In the genomic region with DNA sequence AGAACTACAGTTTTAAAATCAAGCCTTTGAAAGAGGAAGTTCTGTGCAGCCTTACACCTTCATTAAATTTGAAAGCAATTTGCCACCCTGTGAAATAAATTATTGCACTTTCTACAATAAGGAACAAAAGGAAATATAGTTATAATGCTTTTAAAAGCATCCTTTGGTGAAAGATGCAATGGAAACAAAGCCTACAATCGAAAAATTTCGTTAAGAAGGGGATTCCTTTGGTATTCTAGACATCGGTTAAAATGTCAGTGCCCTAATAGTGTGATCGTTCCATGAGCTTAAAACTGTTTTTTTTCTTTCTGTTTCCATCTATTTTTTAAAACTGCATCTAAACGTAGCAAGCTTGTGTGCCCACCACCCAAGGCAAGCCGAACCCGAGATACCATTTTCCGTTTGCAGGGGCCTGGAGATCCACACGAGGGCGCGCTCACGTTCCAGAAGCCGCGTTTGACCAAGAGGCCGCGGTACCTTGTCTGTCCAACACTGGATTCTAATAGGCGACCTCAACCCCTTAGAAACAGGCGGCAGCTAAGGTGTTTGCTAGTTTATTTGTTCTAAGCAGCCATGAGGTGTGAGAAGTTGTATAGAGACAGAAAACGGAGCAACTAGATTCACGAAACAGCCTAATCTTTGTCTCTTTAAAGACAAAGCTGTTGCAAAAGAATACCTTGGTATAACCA, we compare ENCODE assay signal across 9 cellular contexts. TPM values are rescaled to one million over a fixed set of nuclear protein-coding genes. Genes with fewer than 3 reads are reported as not detected.
DNase-seq lines count a peak whose midpoint lies in the region; ATAC-seq and TF ChIP-seq lines count a peak whose summit lies in the region.
"Had no signal": no experiment of that assay in that cellular context is flagged by ENCODE, and none has a peak within 500 bp of the region (broad histone marks: within the 10 kb centered on the region; RNA-seq: fewer than 3 reads in every experiment).

No MANE protein-coding gene starts in this region.

- H3K27ac ChIP-seq in coronary artery, result no peak overlapping the region

- H3K4me1 Mint-ChIP-seq in glutamatergic neuron (ENCODE audit: low read depth, unreplicated experiment), result peaks cover 3% of the 10 kb centered on the region

- H3K4me3 ChIP-seq in coronary artery, result no peak overlapping the region
- H3K4me3 ChIP-seq: lung had no signal

- H3K27ac Mint-ChIP-seq in glutamatergic neuron (ENCODE audit: unreplicated experiment), result no peak overlapping the region

- DNase-seq in DMS79 treated with DMSO at 0.1 percent for 48 hours (lab: John Stamatoyannopoulos, UW) (peak; percentile 94), HuH-7 (ENCODE audit: low spot score) (peak; percentile 91), SHP77 (lab: John Stamatoyannopoulos, UW) (peak; percentile 69 to 73), glutamatergic neuron (peak; percentile 81), NCI-H524 treated with DMSO at 0.1 percent for 48 hours (lab: John Stamatoyannopoulos, UW) (no peak), coronary artery (ENCODE audit: low spot score) (no peak), dedifferentiated amniotic fluid mesenchymal stem cell (ENCODE audit: extremely low spot score) (no peak), omental fat pad (ENCODE audit: low spot score) (no peak)

- H3K4me3 Mint-ChIP-seq in glutamatergic neuron (ENCODE audit: unreplicated experiment), result no peak overlapping the region

- TF ChIP-seq CTCF in glutamatergic neuron (IDR thresholded peaks at IDR 0.05; ENCODE audit: partially characterized antibody, unreplicated experiment) (peak; percentile 54), coronary artery (IDR thresholded peaks at IDR 0.05) (no peak), omental fat pad (IDR thresholded peaks at IDR 0.05) (no peak)

- no peak for ATAC-seq in omental fat pad (ENCODE audit: low FRiP score)

- H3K9me3 Mint-ChIP-seq in glutamatergic neuron (ENCODE audit: unreplicated experiment), result peaks cover 8% of the 10 kb centered on the region

- H3K36me3 Mint-ChIP-seq in glutamatergic neuron (ENCODE audit: unreplicated experiment), result peaks cover 4% of the 10 kb centered on the region

- H3K27me3 Mint-ChIP-seq in glutamatergic neuron (ENCODE audit: unreplicated experiment), result peaks cover 40% of the 10 kb centered on the region

RNA-seq across cellular contexts. Expression of a gene that starts 4.0 kb away (rescaled TPM):
- not detected for total RNA-seq in glutamatergic neuron (ENCODE audit: unreplicated experiment)
- total RNA-seq in omental fat pad, result not detected
- total RNA-seq: lung had no signal

RNA-seq across cellular contexts. Expression of a gene that starts 5.5 kb away (rescaled TPM):
- total RNA-seq in glutamatergic neuron (ENCODE audit: unreplicated experiment) (not detected), omental fat pad (1 to 10 TPM in 1 of 4 donors, under 1 TPM in 2, not detected in 1; 0.56 to 1.1 (median 0.56) TPM)

RNA-seq across cellular contexts. Expression of a gene that starts 11.4 kb away (rescaled TPM):
- total RNA-seq in glutamatergic neuron (ENCODE audit: unreplicated experiment), result 0.44 TPM
- 1 to 10 TPM in 3 of 4 donors, under 1 TPM in 1; 0.95 to 2.6 (median 1.7) TPM for total RNA-seq in omental fat pad

RNA-seq across cellular contexts. Expression of a gene that starts 11.5 kb away (rescaled TPM):
- not detected for total RNA-seq in glutamatergic neuron (ENCODE audit: unreplicated experiment)
- not detected for total RNA-seq in omental fat pad
- total RNA-seq: lung had no signal

RNA-seq across cellular contexts. Expression of a gene that starts 18.4 kb away (rescaled TPM):
- 0.27 TPM for total RNA-seq in glutamatergic neuron (ENCODE audit: unreplicated experiment)
- total RNA-seq in omental fat pad, result 10 to 100 TPM in 1 of 4 donors, 1 to 10 TPM in 3; 3.7 to 24.6 (median 7.6) TPM

Comparison
In these comparisons a context has a peak if more than half of its experiments do, and no peak if none do; other contexts are left out.
1. DNase-seq: peak in DMS79 treated with DMSO at 0.1 percent for 48 hours (single experiment), HuH-7 (single experiment), SHP77 (2 of 2) and glutamatergic neuron (single experiment); none in NCI-H524 treated with DMSO at 0.1 percent for 48 hours (single experiment), coronary artery (single experiment), dedifferentiated amniotic fluid mesenchymal stem cell (single experiment) and omental fat pad (single experiment).